16 cellular contexts compared by ENCODE assay signal in the genomic region with DNA sequence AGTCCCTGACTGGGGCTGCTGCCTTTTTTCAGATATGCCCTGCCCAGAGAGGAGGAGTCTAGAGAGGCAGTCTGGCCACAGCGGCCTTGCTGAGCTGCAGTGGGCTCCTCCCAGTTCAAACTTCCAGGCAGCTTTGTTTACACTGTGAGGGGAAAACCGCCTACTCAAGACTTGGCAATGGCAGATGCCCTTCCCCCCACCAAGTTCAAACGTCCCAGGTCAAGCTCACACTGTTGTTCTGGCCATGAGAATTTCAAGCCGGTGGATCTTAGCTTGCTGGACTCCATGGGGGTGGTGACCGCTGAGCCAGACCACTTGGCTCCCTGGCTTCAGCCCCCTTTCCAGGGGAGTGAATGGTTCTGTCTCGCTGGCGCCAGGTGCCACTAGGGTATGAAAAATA. TPM values are rescaled to one million over a fixed set of nuclear protein-coding genes. Genes with fewer than 3 reads are reported as not detected.
"Had no signal": no experiment of that assay in that cellular context is flagged by ENCODE, and none has a peak within 500 bp of the region (broad histone marks: within the 10 kb centered on the region; RNA-seq: fewer than 3 reads in every experiment).

No MANE protein-coding gene starts in this region.

- H3K4me3 ChIP-seq: dorsolateral prefrontal cortex, left ventricle myocardium inferior, neural progenitor cell, right atrium auricular region had no signal

- H2AFZ ChIP-seq: neural progenitor cell, parathyroid adenoma had no signal

- H3K79me2 ChIP-seq: parathyroid adenoma had no signal

- H3K36me3 ChIP-seq: brain microvascular endothelial cell, left ventricle myocardium inferior, neural progenitor cell, right atrium auricular region had no signal

- H3K4me1 ChIP-seq: left ventricle myocardium inferior, neural progenitor cell, parathyroid adenoma, right atrium auricular region had no signal

- H3K9ac ChIP-seq: neural progenitor cell, parathyroid adenoma had no signal

- H3K4me2 ChIP-seq: neural progenitor cell had no signal

- H3K4me3 Mint-ChIP-seq: activated CD4-positive, alpha-beta T cell treated with anti-CD3 and anti-CD28 coated beads, Interleukin-2, amount 10 ng/mL, durations not matched to agents 7 days and 5 days; neural progenitor cell; T-helper 17 cell; type B pancreatic cell had no signal

- H3K4me1 Mint-ChIP-seq: activated CD4-positive, alpha-beta T cell treated with anti-CD3 and anti-CD28 coated beads, Interleukin-2, amount 10 ng/mL, durations not matched to agents 7 days and 5 days; neural progenitor cell; T-helper 17 cell had no signal

- H3K9me3 ChIP-seq: left ventricle myocardium inferior, right atrium auricular region had no signal

- H3K27ac Mint-ChIP-seq: activated CD4-positive, alpha-beta T cell treated with anti-CD3 and anti-CD28 coated beads, Interleukin-2, amount 10 ng/mL, durations not matched to agents 7 days and 5 days; activated naive CD4-positive, alpha-beta T cell treated with anti-CD3 and anti-CD28 coated beads, Interleukin-2, amount 50 U/mL, for 72 hours; neural progenitor cell; T-helper 17 cell; type B pancreatic cell had no signal

- H3K27me3 Mint-ChIP-seq: type B pancreatic cell had no signal

- H3K36me3 Mint-ChIP-seq: neural progenitor cell, type B pancreatic cell had no signal

- H3K27me3 ChIP-seq: brain microvascular endothelial cell, neural progenitor cell, right atrium auricular region had no signal

- DNase-seq: activated CD4-positive, alpha-beta T cell treated with anti-CD3 and anti-CD28 coated beads, Interleukin-2, amount 10 ng/mL, durations not matched to agents 7 days and 5 days; activated CD4-positive, CD25-positive, alpha-beta regulatory T cell; amygdala; brain microvascular endothelial cell; dorsolateral prefrontal cortex; left ventricle myocardium inferior; stimulated activated naive CD4-positive, alpha-beta T cell; T-helper 17 cell had no signal

- H3K9me3 Mint-ChIP-seq: activated CD4-positive, alpha-beta T cell treated with anti-CD3 and anti-CD28 coated beads, Interleukin-2, amount 10 ng/mL, durations not matched to agents 7 days and 5 days; activated naive CD4-positive, alpha-beta T cell treated with anti-CD3 and anti-CD28 coated beads, Interleukin-2, amount 50 U/mL, for 72 hours; neural progenitor cell; type B pancreatic cell had no signal

- H3K27ac ChIP-seq: brain microvascular endothelial cell, dorsolateral prefrontal cortex, left ventricle myocardium inferior, neural progenitor cell, parathyroid adenoma, right atrium auricular region had no signal

RNA-seq across cellular contexts. Expression of gene C1orf53, which starts 18.3 kb away (rescaled TPM):
- total RNA-seq: T-helper 17 cell had no signal

RNA-seq across cellular contexts. Expression of gene LHX9, which starts 33.0 kb away (rescaled TPM):
- total RNA-seq: activated CD4-positive, alpha-beta T cell treated with anti-CD3 and anti-CD28 coated beads, Interleukin-2, amount 10 ng/mL, durations not matched to agents 7 days and 5 days; activated CD8-positive, alpha-beta memory T cell treated with anti-CD3 and anti-CD28 coated beads for 36 hours; activated naive CD4-positive, alpha-beta T cell treated with anti-CD3 and anti-CD28 coated beads, Interleukin-2, amount 50 U/mL, for 72 hours; esophagus mucosa; left ventricle myocardium inferior; mesenteric fat pad; T-helper 17 cell had no signal
